In genomic region chr16:64445649-64446048, GRCh38 we compare ENCODE assay signal across 23 cellular contexts.
DNase-seq lines count a peak whose midpoint lies in the region; ATAC-seq, FAIRE-seq and TF ChIP-seq lines count a peak whose summit lies in the region.
"Had no signal": no experiment of that assay in that cellular context is flagged by ENCODE, and none has a peak within 500 bp of the region (broad histone marks: within the 10 kb centered on the region; RNA-seq: fewer than 3 reads in every experiment).

No MANE protein-coding gene starts in this region.

- H4K20me1 ChIP-seq in OCI-LY1 (ENCODE audit: insufficient read depth, low read length) (no peaks in the 10 kb centered on the region), GM12878 (ENCODE audit: control insufficient read depth, insufficient read depth) (no peaks in the 10 kb centered on the region)
- H4K20me1 ChIP-seq: BLaER1 had no signal

- H2AFZ ChIP-seq in OCI-LY1 (ENCODE audit: low read length): peak overlapping the region; percentile 61; the same call in 1 of the 2 replicates
- H2AFZ ChIP-seq in GM12878 (ENCODE audit: control insufficient read depth, low read depth, low read length): no peak overlapping the region

- in situ Hi-C loops in GM12878 (cut with MboI): no loop called here

- H3K9me3 ChIP-seq in HUES48 (ENCODE audit: control insufficient read depth, insufficient read depth, low read length) (no peaks in the 10 kb centered on the region), OCI-LY1 (ENCODE audit: low read length) (peaks cover 8% of the 10 kb centered on the region; the same call in 1 of the 2 replicates), GM12878 (replicated peaks; ENCODE audit: control insufficient read depth, insufficient read depth, low read length) (no peaks in the 10 kb centered on the region), iPS-20b (ENCODE audit: insufficient read depth, low read depth, low read length) (no peaks in the 10 kb centered on the region), MG63 (no peaks in the 10 kb centered on the region)
- H3K9me3 ChIP-seq: BLaER1, Caco-2, SJSA1 had no signal

- WGBS in GM12878 (ENCODE audit: insufficient coverage, insufficient replicate concordance, low lambda C conversion rate, missing lambda C conversion rate): 19% methylated on average over 3 of the region's 3 CpGs

- H3K4me2 ChIP-seq in OCI-LY1 (ENCODE audit: low read length): no peak overlapping the region
- no peak overlapping the region for H3K4me2 ChIP-seq in GM12878 (ENCODE audit: control insufficient read depth, insufficient read depth)
- H3K4me2 ChIP-seq: BLaER1 had no signal

- H3K4me1 ChIP-seq in HUES48 (ENCODE audit: control insufficient read depth, insufficient read depth, low read length) (peaks cover 37% of the 10 kb centered on the region), OCI-LY1 (ENCODE audit: insufficient read depth, low read length, severe bottlenecking) (peaks cover 16% of the 10 kb centered on the region), GM12878 (ENCODE audit: control insufficient read depth, insufficient read depth, low read length) (no peaks in the 10 kb centered on the region), iPS-20b (ENCODE audit: insufficient read depth, low read length) (peaks cover 20% of the 10 kb centered on the region)
- H3K4me1 ChIP-seq: BLaER1, Caco-2 had no signal

- no TSS peak for BruUV-seq in GM12878 (replicated peaks; lab: Mats Ljungman, UMichigan)

- no peaks in the 10 kb centered on the region for H3K27me3 ChIP-seq in HUES48 (ENCODE audit: control insufficient read depth, insufficient read depth, low read length)
- no peaks in the 10 kb centered on the region for H3K27me3 ChIP-seq in OCI-LY1 (ENCODE audit: insufficient read depth, low read length)
- H3K27me3 ChIP-seq in GM12878 (replicated peaks in 1 of 2; ENCODE audit: control insufficient read depth in 2 of 2, insufficient read depth in 2 of 2, low read length in 1 of 2): no peaks in the 10 kb centered on the region
- no peaks in the 10 kb centered on the region; the same call in 1 of the 2 replicates for H3K27me3 ChIP-seq in iPS-20b (ENCODE audit: insufficient read depth, low read length)
- no peaks in the 10 kb centered on the region for H3K27me3 ChIP-seq in MG63
- H3K27me3 ChIP-seq: BLaER1, SJSA1 had no signal

- no peaks in the 10 kb centered on the region for H3K79me2 ChIP-seq in OCI-LY1 (ENCODE audit: insufficient read depth, low read length)
- no peaks in the 10 kb centered on the region for H3K79me2 ChIP-seq in GM12878 (ENCODE audit: control insufficient read depth, insufficient read depth, low read length)

- SMC1A ChIA-PET in GM12878 (lab: Charles Lee; ENCODE audit: uncharacterized antibody, unreplicated experiment): interaction anchor here (0.9 to 1.7 kb wide), 3 partner anchors 15 to 120 kb away, joined by 3 to 6 read pairs (median 3); no protein-coding TSS in a partner anchor

- no peak overlapping the region for H3K9ac ChIP-seq in HUES48 (ENCODE audit: low read depth, low read length)
- H3K9ac ChIP-seq in OCI-LY1 (ENCODE audit: low read length): no peak overlapping the region
- H3K9ac ChIP-seq in GM12878 (ENCODE audit: control insufficient read depth, insufficient read depth, low read length): no peak overlapping the region
- no peak overlapping the region for H3K9ac ChIP-seq in iPS-20b (ENCODE audit: low read depth, low read length)
- H3K9ac ChIP-seq: BLaER1 had no signal

- no peak for TF ChIP-seq POLR2A in GM12878 (IDR thresholded peaks at IDR 0.05; ENCODE audit: low read depth, low read length)

- ATAC-seq in GM12878 (peak; percentile 71), GM21528 (IDR thresholded peaks at IDR 0.05; ENCODE audit: low FRiP score, unreplicated experiment) (no peak)
- ATAC-seq: Right ventricle myocardium inferior had no signal

- TF ChIP-seq CTCF in OCI-LY1 (IDR thresholded peaks at IDR 0.05; ENCODE audit: low read length): no peak
- TF ChIP-seq CTCF in GM12878 (IDR thresholded peaks at IDR 0.05 in 2 of 3, conservative IDR thresholded peaks at IDR 0.05 in 1 of 3; ENCODE audit: control insufficient read depth in 2 of 3, extremely low read depth in 1 of 3, insufficient read depth in 1 of 3, low read depth in 3 of 3, low read length in 3 of 3): no peak

- DNase-seq in GM12878 (ENCODE audit: low read depth, low spot score) (no peak), MG63 (no peak), DMS114 treated with DMSO at 0.1 percent for 48 hours (lab: John Stamatoyannopoulos, UW; ENCODE audit: unreplicated experiment) (no peak)
- DNase-seq: Caco-2; CD4-positive, alpha-beta memory T cell; DMS 273 treated with DMSO at 0.1 percent for 48 hours; DND-41; GOT3; HCEC 1CT; NCI-H1092 treated with DMSO at 0.1 percent for 48 hours; NCI-H187; NCI-H2107; NCI-H774 had no signal

- H3K4me3 ChIP-seq in HUES48 (ENCODE audit: low read depth, low read length) (no peak overlapping the region), OCI-LY1 (ENCODE audit: low read depth, low read length, poor library complexity, severe bottlenecking) (no peak overlapping the region), GM12878 (no peak overlapping the region), iPS-20b (ENCODE audit: low read length) (peak overlapping the region; percentile 18; the same call in 1 of the 2 replicates), MG63 (no peak overlapping the region)
- H3K4me3 ChIP-seq: BLaER1, SJSA1 had no signal

- TF ChIP-seq RAD21 in GM12878 (IDR thresholded peaks at IDR 0.05; ENCODE audit: insufficient read depth, low read depth, low read length): no peak

- CTCF ChIA-PET in GM12878 (lab: Yijun Ruan, JAX): interaction anchor here (1.0 kb wide), 1 partner anchor 10 kb away, joined by 3 read pairs; no protein-coding TSS in a partner anchor

- H3K36me3 ChIP-seq in HUES48 (ENCODE audit: control insufficient read depth, insufficient read depth, low read length) (no peaks in the 10 kb centered on the region), OCI-LY1 (ENCODE audit: insufficient read depth, low read length) (no peaks in the 10 kb centered on the region; the same call in 1 of the 2 replicates), GM12878 (ENCODE audit: control insufficient read depth in 2 of 2, insufficient read depth in 2 of 2, low read length in 1 of 2) (no peaks in the 10 kb centered on the region), iPS-20b (ENCODE audit: insufficient read depth, low read depth, low read length) (no peaks in the 10 kb centered on the region), MG63 (no peaks in the 10 kb centered on the region)
- H3K36me3 ChIP-seq: BLaER1, SJSA1 had no signal

- no peak for TF ChIP-seq EP300 in GM12878 (IDR thresholded peaks at IDR 0.05; ENCODE audit: borderline replicate concordance in 1 of 2, control insufficient read depth in 1 of 2, low read depth in 2 of 2, low read length in 2 of 2)

- H3K27ac ChIP-seq in HUES48 (ENCODE audit: low read depth, low read length) (peak overlapping the region; percentile 39), OCI-LY1 (ENCODE audit: low read depth, low read length, poor library complexity, severe bottlenecking) (no peak overlapping the region), GM12878 (ENCODE audit: control insufficient read depth, insufficient read depth) (no peak overlapping the region), iPS-20b (ENCODE audit: low read length) (no peak overlapping the region)
- H3K27ac ChIP-seq: BLaER1, SJSA1 had no signal

- H3K9me2 ChIP-seq in OCI-LY1 (ENCODE audit: low read depth, low read length): no peaks in the 10 kb centered on the region

- H3F3A ChIP-seq in OCI-LY1 (ENCODE audit: insufficient read depth, low read length): no peaks in the 10 kb centered on the region

- intact Hi-C loops in GM12878 (cut with micrococcal nuclease; ENCODE audit: unreplicated experiment): no loop called here

- RAD21 ChIA-PET in GM12878 (lab: Charles Lee; ENCODE audit: unreplicated experiment): interaction anchor here (0.9 kb wide), 1 partner anchor 8 kb away, joined by 4 read pairs; no protein-coding TSS in a partner anchor

- POLR2A ChIA-PET in GM12878 (lab: Charles Lee): no interaction called here

- FAIRE-seq in GM12878 (lab: Jason Lieb, UNC): no peak
- FAIRE-seq: GM12892, HTR-8/SVneo, RCC 7860 had no signal

TF ChIP-seq in GM12878, 131 proteins besides CTCF, POLR2A, EP300 and RAD21:
- no peak for TF ChIP-seq HDAC2 (IDR thresholded peaks at IDR 0.05)
- peak; percentile 96 for TF ChIP-seq NR2F1 (conservative IDR thresholded peaks at IDR 0.05)
